8 cellular contexts compared by ENCODE assay signal in the genomic region with DNA sequence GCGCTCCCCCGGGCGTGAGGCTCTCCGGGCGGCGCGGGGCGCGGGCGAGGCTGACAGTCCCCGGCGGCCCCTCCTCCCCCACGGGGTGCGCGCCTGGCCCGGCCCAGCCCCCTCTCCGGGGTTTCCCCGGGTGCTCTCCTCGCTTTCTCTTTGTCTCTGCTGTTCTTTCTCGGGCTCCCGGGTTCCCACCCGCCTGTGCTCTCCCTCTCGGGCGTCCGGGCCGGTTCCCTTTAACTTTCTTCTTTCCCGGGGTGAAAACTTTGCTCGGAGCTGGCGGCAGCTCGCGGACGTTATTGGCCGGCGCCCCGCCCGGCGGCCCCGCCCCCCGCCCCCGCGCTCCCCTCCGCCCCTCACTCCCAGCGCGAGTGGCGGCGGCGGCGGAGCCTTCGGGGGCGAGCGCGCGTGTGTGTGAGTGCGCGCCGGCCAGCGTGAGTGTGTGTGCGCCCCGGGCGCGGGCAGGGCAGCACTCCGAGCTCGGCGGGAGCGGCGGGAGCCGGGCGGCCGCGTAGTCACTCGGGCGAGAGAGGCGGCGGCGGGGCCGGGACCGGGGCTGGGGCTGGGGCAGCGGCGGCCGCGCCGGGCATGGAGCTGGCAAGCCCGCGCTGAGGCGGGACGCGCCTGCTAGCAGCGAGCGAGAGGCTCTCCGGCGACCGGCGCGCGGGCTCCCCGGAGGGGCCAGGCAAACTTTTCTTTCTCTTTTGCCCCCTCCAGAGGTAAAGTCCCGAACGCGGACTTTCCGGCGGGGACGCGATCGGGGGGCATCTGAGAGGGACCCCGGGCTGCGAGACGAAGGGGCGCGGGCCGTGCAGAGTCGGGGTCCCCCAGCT. TPM values are rescaled to one million over a fixed set of nuclear protein-coding genes. Genes with fewer than 3 reads are reported as not detected.
DNase-seq lines count a peak whose midpoint lies in the region; ATAC-seq, FAIRE-seq and TF ChIP-seq lines count a peak whose summit lies in the region.

A gene (plus strand): TSS at position 353 of the 827 bp plus-strand sequence. CDS start 864 bp downstream, outside the sequence.

- dilution Hi-C loops in IMR-90 (cut with HindIII; ENCODE audit: low sequenced_read_pairs, unreplicated experiment), result no loop called here

- ATAC-seq in A549 (peak; percentile 54 to 72), IMR-90 (ENCODE audit: low read depth) (peak; percentile 75)
- ATAC-seq in effector memory CD8-positive, alpha-beta T cell (replicated peaks), result peak; percentile 85

- no peak within 1 kb of the TSS for H3K23ac ChIP-seq in IMR-90 (ENCODE audit: low read depth, low read length)

- TF ChIP-seq EP300 in A549 (IDR thresholded peaks at IDR 0.05), result no peak

- POLR2A ChIA-PET in A549 (lab: Yijun Ruan, JAX) (no interaction called here), IMR-90 (lab: Charles Lee; ENCODE audit: unreplicated experiment) (no interaction called here)

- H3K36me3 Mint-ChIP-seq in effector memory CD8-positive, alpha-beta T cell (ENCODE audit: insufficient read depth), result no peaks in the 10 kb centered on the region
- no peaks in the 10 kb centered on the region for H3K36me3 Mint-ChIP-seq in mesothelial cell of epicardium

- in situ Hi-C loops in IMR-90 (cut with MboI; ENCODE audit: low sequenced_read_pairs), result no loop called here

- TF ChIP-seq CTCF in A549 (IDR thresholded peaks at IDR 0.05), result no peak
- no peak for TF ChIP-seq CTCF in IMR-90 (conservative IDR thresholded peaks at IDR 0.05; ENCODE audit: low read depth, low read length)
- no peak for TF ChIP-seq CTCF in mesothelial cell of epicardium (IDR thresholded peaks at IDR 0.05; ENCODE audit: unreplicated experiment)

- H4K5ac ChIP-seq in IMR-90 (ENCODE audit: low read depth, low read length), result no peak within 1 kb of the TSS

- H3K9me1 ChIP-seq in IMR-90 (ENCODE audit: insufficient read depth, low read length), result no peaks in the 10 kb centered on the region

- H3K9ac ChIP-seq in IMR-90 (ENCODE audit: low read depth, low read length), result no peak within 1 kb of the TSS

- H2BK5ac ChIP-seq in IMR-90 (ENCODE audit: low read depth, low read length, poor library complexity, severe bottlenecking), result no peak within 1 kb of the TSS

- H2AK9ac ChIP-seq in IMR-90 (replicated peaks; ENCODE audit: low read depth, low read length, poor library complexity), result peak within 1 kb of the TSS; percentile 55

- peaks cover 56 to 58% of the 10 kb centered on the region in 2 donors for H3K27me3 Mint-ChIP-seq in effector memory CD8-positive, alpha-beta T cell
- H3K27me3 Mint-ChIP-seq in mesothelial cell of epicardium (ENCODE audit: low read depth), result peaks cover 66% of the 10 kb centered on the region

- H2BK15ac ChIP-seq in IMR-90 (ENCODE audit: low read depth, low read length), result no peak within 1 kb of the TSS

- H3K27ac Mint-ChIP-seq in effector memory CD8-positive, alpha-beta T cell, result peak within 1 kb of the TSS in 1 of 2 donors; percentile 85
- H3K27ac Mint-ChIP-seq in mesothelial cell of epicardium, result no peak within 1 kb of the TSS

- no peak within 1 kb of the TSS for H4K91ac ChIP-seq in IMR-90 (ENCODE audit: insufficient read depth, low read depth, low read length)

- H3K36me3 ChIP-seq in IMR-90 (ENCODE audit: control insufficient read depth, insufficient read depth, low read length), result no peaks in the 10 kb centered on the region

- no peak within 1 kb of the TSS for H3K4ac ChIP-seq in IMR-90 (ENCODE audit: low read depth, low read length)

- CTCF ChIA-PET in A549 (lab: Yijun Ruan, JAX), result interaction anchor here (1.1 to 1.9 kb wide), 3 partner anchors 8 to 24 kb away, joined by 3 to 14 read pairs (median 5); no protein-coding TSS in a partner anchor
- CTCF ChIA-PET in IMR-90 (lab: Yijun Ruan, JAX), result interaction anchor here (1.1 kb wide), 1 partner anchor 270 kb away, joined by 4 read pairs; no protein-coding TSS in a partner anchor

- H3K27ac ChIP-seq in A549 (peak within 1 kb of the TSS in 1 of 2 experiments; percentile 66; a peak in 3 of 6 replicates), IMR-90 (ENCODE audit: insufficient read depth, low read length) (no peak within 1 kb of the TSS)

- H3K4me1 ChIP-seq in A549 (peaks cover 14% of the 10 kb centered on the region; the same call in 1 of the 3 replicates), IMR-90 (ENCODE audit: control insufficient read depth, insufficient read depth, low read length) (no peaks in the 10 kb centered on the region)

- H3K18ac ChIP-seq in IMR-90 (ENCODE audit: low read depth, low read length), result no peak within 1 kb of the TSS

- H3K56ac ChIP-seq in IMR-90 (ENCODE audit: extremely low read depth, insufficient read depth, low read length), result no peak within 1 kb of the TSS

- intact Hi-C loops in IMR-90 (cut with micrococcal nuclease), result loop anchor here (10.0 kb wide), 1 partner anchor 273 kb away; no protein-coding TSS in a partner anchor

- H3K9me3 ChIP-seq in A549 (no peaks in the 10 kb centered on the region), IMR-90 (ENCODE audit: control insufficient read depth, insufficient read depth, low read length) (peaks cover 8% of the 10 kb centered on the region; the same call in 1 of the 2 replicates)

- H3K4me3 Mint-ChIP-seq in effector memory CD8-positive, alpha-beta T cell, result peak within 1 kb of the TSS; percentile 70 to 85
- peak within 1 kb of the TSS; percentile 75 for H3K4me3 Mint-ChIP-seq in mesothelial cell of epicardium

- no peak within 1 kb of the TSS for H3K14ac ChIP-seq in IMR-90 (replicated peaks; ENCODE audit: low read depth, low read length)

- no peaks in the 10 kb centered on the region for H3K9me3 Mint-ChIP-seq in effector memory CD8-positive, alpha-beta T cell
- no peaks in the 10 kb centered on the region for H3K9me3 Mint-ChIP-seq in mesothelial cell of epicardium

- H3K4me2 ChIP-seq in A549 (peak within 1 kb of the TSS; percentile 89), IMR-90 (ENCODE audit: low read depth, low read length) (peak within 1 kb of the TSS; percentile 63; the same call in 1 of the 2 replicates)

- no peak within 1 kb of the TSS for H4K8ac ChIP-seq in IMR-90 (ENCODE audit: low read depth in 2 of 2, low read length in 2 of 2)

- TF ChIP-seq RAD21 in A549 (conservative IDR thresholded peaks at IDR 0.05 in 1 of 2, IDR thresholded peaks at IDR 0.05 in 1 of 2), result no peak
- TF ChIP-seq RAD21 in IMR-90 (IDR thresholded peaks at IDR 0.05; ENCODE audit: low read length), result no peak

- WGBS in A549 (ENCODE audit: missing lambda C conversion rate), result under 1% methylated on average over 33 of the region's 111 CpGs
- 2% methylated on average over 37 of the region's 111 CpGs; no CpG with 5 or more reads in 1 of the 2 experiments for WGBS in IMR-90 (ENCODE audit: extremely low coverage in 2 of 2, insufficient read length in 1 of 2), 2 experiments

- no peak within 1 kb of the TSS for H2AK5ac ChIP-seq in IMR-90 (ENCODE audit: low read depth, low read length)

- peaks cover 45% of the 10 kb centered on the region for H3K27me3 ChIP-seq in IMR-90 (ENCODE audit: control insufficient read depth, insufficient read depth, low read length)

- H2AFZ ChIP-seq in IMR-90 (replicated peaks; ENCODE audit: low read length, poor library complexity), result peak within 1 kb of the TSS; percentile 79

- H2BK20ac ChIP-seq in IMR-90 (ENCODE audit: low read depth, low read length), result no peak within 1 kb of the TSS

- H3K4me1 Mint-ChIP-seq in effector memory CD8-positive, alpha-beta T cell (ENCODE audit: low read depth in 2 of 2), result peaks cover 3 to 5% of the 10 kb centered on the region in 2 donors
- H3K4me1 Mint-ChIP-seq in mesothelial cell of epicardium, result peaks cover 4% of the 10 kb centered on the region

- no peaks in the 10 kb centered on the region for H3K79me1 ChIP-seq in IMR-90 (ENCODE audit: low read depth in 1 of 2, low read length in 2 of 2)

- DNase-seq in A549 (ENCODE audit: low read depth in 1 of 2, low spot score in 1 of 2) (no peak), GM19238 (ENCODE audit: insufficient read length, low spot score) (peak; percentile 73), IMR-90 (peak; percentile 13), mesothelial cell of epicardium (ENCODE audit: low spot score in 2 of 2, unreplicated experiment in 2 of 2) (peak; percentile 45 to 69), NCI-H2107 treated with DMSO at 0.1 percent for 48 hours (lab: John Stamatoyannopoulos, UW; ENCODE audit: unreplicated experiment) (no peak)
- peak; percentile 55 to 56 for DNase-seq in activated CD4-positive, alpha-beta T cell treated with anti-CD3 and anti-CD28 coated beads, Interleukin-2, amount 50 U/mL, for 4 hours
- peak; percentile 43 to 45 (median 44) for DNase-seq in effector memory CD8-positive, alpha-beta T cell
- peak; percentile 24 to 46 for DNase-seq in stimulated activated CD8-positive, alpha-beta memory T cell treated with anti-CD3 and anti-CD28 coated beads, Interleukin-4, amount 100 ng/mL, for 4 hours (ENCODE audit: low read depth in 2 of 2, low spot score in 1 of 2)

- TF ChIP-seq POLR2A in A549 (IDR thresholded peaks at IDR 0.05; ENCODE audit: low read length), result no peak
- TF ChIP-seq POLR2A in IMR-90 (IDR thresholded peaks at IDR 0.05; ENCODE audit: low read depth, low read length), result no peak

- H3K4me3 ChIP-seq in A549 (peak within 1 kb of the TSS; percentile 84), IMR-90 (ENCODE audit: insufficient read depth, low read depth, low read length) (peak within 1 kb of the TSS; percentile 42)

- no peak for FAIRE-seq in A549 (lab: Jason Lieb, UNC)

- no TSS peak for BruUV-seq in IMR-90 (replicated peaks; lab: Mats Ljungman, UMichigan)

- no peaks in the 10 kb centered on the region for H4K20me1 ChIP-seq in IMR-90 (ENCODE audit: insufficient read depth, low read length)

- H2BK120ac ChIP-seq in IMR-90 (ENCODE audit: low read depth, low read length), result no peak within 1 kb of the TSS

TF ChIP-seq in IMR-90, 13 proteins besides CTCF, POLR2A, EP300 and RAD21 (continues in another document):
- TF ChIP-seq CHD1 (IDR thresholded peaks at IDR 0.05; ENCODE audit: low read depth, low read length) (no peak), SMC3 (IDR thresholded peaks at IDR 0.05; ENCODE audit: low read depth, low read length) (no peak)

RNA-seq across cellular contexts. Expression of the gene that starts here (rescaled TPM):
- polyA plus RNA-seq in A549 (2011; rRNA removed) (0.13 and 0.21 TPM in 2 replicates), A549 (2017; fragmentation: RNase III; extraction: RNeasy Plus Mini Kit Qiagen cat#74134 plus additional on column Dnase treatment) (0.12 to 0.20 TPM (median 0.17 TPM) in 3 replicates), IMR-90 (2012; rRNA removed) (0.07 and 0.11 TPM in 2 replicates)
- 0.09 and 0.18 TPM in 2 replicates for polyA plus RNA-seq in A549 (2012; cell fraction: cytosol; rRNA removed)
- 0.28 and 0.46 TPM in 2 replicates for polyA plus RNA-seq in A549 (2012; cell fraction: nucleus; rRNA removed)
- polyA minus RNA-seq in A549 (2011; rRNA and poly(A)+ RNA removed), result 0.10 and 0.12 TPM in 2 replicates
- total RNA-seq in IMR-90 (2012; rRNA removed) (under 0.01 TPM in 1 of 2 replicates, not detected in the other), mesothelial cell of epicardium (2.3 to 2.6 TPM (median 2.5 TPM) in 3 replicates)
- 0.02 and 0.11 TPM in 2 replicates for polyA plus RNA-seq in IMR-90 (2012; cell fraction: cytosol; rRNA removed)
- polyA plus RNA-seq in IMR-90 (2012; cell fraction: nucleus; rRNA removed; ENCODE audit: low replicate concordance), result 0.08 TPM in 2 replicates

Comparison
In these comparisons a context has a peak if more than half of its experiments do, and no peak if none do; other contexts are left out.
1. Peak in ATAC-seq, H3K4me3 ChIP-seq and H3K4me2 ChIP-seq in A549; RNA of the gene not detected or under 1 TPM.
2. Peak in DNase-seq, ATAC-seq, H3K4me3 ChIP-seq and H3K4me2 ChIP-seq in IMR-90; RNA of the gene not detected or under 1 TPM.
3. DNase-seq: peak in GM19238 (single experiment), activated CD4-positive, alpha-beta T cell treated with anti-CD3 and anti-CD28 coated beads, Interleukin-2, amount 50 U/mL, for 4 hours (2 of 2), effector memory CD8-positive, alpha-beta T cell (3 of 3), mesothelial cell of epicardium (2 of 2) and stimulated activated CD8-positive, alpha-beta memory T cell treated with anti-CD3 and anti-CD28 coated beads, Interleukin-4, amount 100 ng/mL, for 4 hours (2 of 2); none in A549 (0 of 2) and NCI-H2107 treated with DMSO at 0.1 percent for 48 hours (single experiment).
4. Peak in every context shown above with its lines, with median percentiles within 50 percentile points of each other: ATAC-seq.